Comparison of ENCODE assay signal across 12 cellular contexts in the genomic region with DNA sequence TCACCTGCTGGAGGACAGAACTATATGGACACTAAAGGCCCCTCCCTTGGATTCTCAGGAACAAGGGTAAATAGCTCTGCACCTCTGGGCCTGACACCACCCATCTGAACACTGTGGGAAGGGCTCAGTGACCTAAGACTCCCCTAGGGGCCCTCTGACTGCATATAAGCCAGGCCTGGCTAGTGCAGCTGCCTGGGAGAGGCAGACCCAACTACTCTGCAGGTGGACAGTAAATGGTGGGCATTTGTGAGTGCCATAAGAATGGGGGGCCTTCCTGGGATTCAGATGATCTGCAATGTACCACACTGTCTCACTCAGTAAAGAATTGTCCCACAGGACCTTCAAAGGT. TPM values are rescaled to one million over a fixed set of nuclear protein-coding genes. Genes with fewer than 3 reads are reported as not detected.
DNase-seq lines count a peak whose midpoint lies in the region; ATAC-seq, FAIRE-seq and TF ChIP-seq lines count a peak whose summit lies in the region.
"Had no signal": no experiment of that assay in that cellular context is flagged by ENCODE, and none has a peak within 500 bp of the region (broad histone marks: within the 10 kb centered on the region; RNA-seq: fewer than 3 reads in every experiment).

No MANE protein-coding gene starts in this region.

- no peak for FAIRE-seq in GM12891 (lab: Jason Lieb, UNC)
- FAIRE-seq: HTR-8/SVneo had no signal

- H3K9me3 Mint-ChIP-seq in activated T-cell treated with anti-CD3 and anti-CD28 coated beads, Interleukin-2, amount 50 U/mL, for 72 hours: no peaks in the 10 kb centered on the region

- H3K4me1 Mint-ChIP-seq in activated T-cell treated with anti-CD3 and anti-CD28 coated beads, Interleukin-2, amount 50 U/mL, for 72 hours (ENCODE audit: low read depth): peaks cover 95% of the 10 kb centered on the region

- TF ChIP-seq CTCF in lower leg skin (IDR thresholded peaks at IDR 0.05): no peak

- H3K4me3 ChIP-seq in lower leg skin (ENCODE audit: low read depth, poor library complexity, severe bottlenecking): no peak overlapping the region
- H3K4me3 ChIP-seq: Peyer's patch had no signal

- intact Hi-C loops in lower leg skin (cut with DNase I; ENCODE audit: low total_unique reads): no loop called here

- ATAC-seq in GM19395 (IDR thresholded peaks at IDR 0.05; ENCODE audit: unreplicated experiment) (peak; percentile 44), HG03060 (IDR thresholded peaks at IDR 0.05; ENCODE audit: low read depth, unreplicated experiment) (peak; percentile 21)
- ATAC-seq in activated T-cell treated with anti-CD3 and anti-CD28 coated beads, Interleukin-2, amount 50 U/mL, for 72 hours (replicated peaks in 1 of 2): peak; percentile 36 to 48

- DNase-seq in GM12891 (ENCODE audit: insufficient read length, low spot score) (no peak), hippocampal formation (lab: John Stamatoyannopoulos, UW) (no peak), NCI-H2227 treated with DMSO at 0.1 percent for 48 hours (lab: John Stamatoyannopoulos, UW) (no peak), NCI-H1092 treated with DMSO at 0.1 percent for 48 hours (lab: John Stamatoyannopoulos, UW) (no peak), lower leg skin (ENCODE audit: low spot score in 2 of 2) (no peak)
- no peak for DNase-seq in activated T-cell treated with anti-CD3 and anti-CD28 coated beads, Interleukin-2, amount 50 U/mL, for 72 hours
- DNase-seq: activated gamma-delta T cell treated with Interleukin-2 at 50 U/mL for 16 hours, EL, Peyer's patch had no signal

- H3K36me3 Mint-ChIP-seq in activated T-cell treated with anti-CD3 and anti-CD28 coated beads, Interleukin-2, amount 50 U/mL, for 72 hours (ENCODE audit: insufficient read depth in 2 of 2): peaks cover 0 to 14% of the 10 kb centered on the region in 2 donors

- H3K27ac Mint-ChIP-seq in activated T-cell treated with anti-CD3 and anti-CD28 coated beads, Interleukin-2, amount 50 U/mL, for 72 hours: peak overlapping the region; percentile 97

- TF ChIP-seq POLR2A in GM12891 (IDR thresholded peaks at IDR 0.05; ENCODE audit: low read depth, low read length) (peak; percentile 86; the same call in 1 of the 2 replicates), lower leg skin (IDR thresholded peaks at IDR 0.05) (no peak)

- peak overlapping the region; percentile 79 for H3K4me3 Mint-ChIP-seq in activated T-cell treated with anti-CD3 and anti-CD28 coated beads, Interleukin-2, amount 50 U/mL, for 72 hours

- no peaks in the 10 kb centered on the region for H3K27me3 Mint-ChIP-seq in activated T-cell treated with anti-CD3 and anti-CD28 coated beads, Interleukin-2, amount 50 U/mL, for 72 hours (ENCODE audit: low read depth)

TF ChIP-seq in GM12891, 5 proteins besides CTCF, POLR2A, EP300 and RAD21:
- peak; percentile 53; the same call in 1 of the 2 replicates for TF ChIP-seq POU2F2 (IDR thresholded peaks at IDR 0.05; ENCODE audit: low read depth, low read length)
- no peak for TF ChIP-seq SPI1 (IDR thresholded peaks at IDR 0.05; ENCODE audit: low read depth, low read length)
- no peak for TF ChIP-seq PAX5 (IDR thresholded peaks at IDR 0.05; ENCODE audit: insufficient read depth, low read length, severe bottlenecking)
- TF ChIP-seq TAF1 (IDR thresholded peaks at IDR 0.05; ENCODE audit: low read depth, low read length): no peak
- TF ChIP-seq POLR2AphosphoS5 (IDR thresholded peaks at IDR 0.05; ENCODE audit: low read depth, low read length): peak; percentile 62; the same call in 1 of the 2 replicates
TF ChIP-seq in GM12891: peak in this region for 2.

RNA-seq across cellular contexts. Expression of gene WIPF1, which starts 11.2 kb away (rescaled TPM):
- 91.7 TPM for polyA plus RNA-seq in GM12891 (2012; ENCODE audit: low read depth, missing spikeins)
- 100 to 1,000 TPM; 198 to 237 TPM for total RNA-seq in activated T-cell treated with anti-CD3 and anti-CD28 coated beads, Interleukin-2, amount 50 U/mL, for 72 hours
- total RNA-seq in lower leg skin: 10 to 100 TPM in 2 of 4 donors, 1 to 10 TPM in 2; 5.0 to 12.4 (median 9.1) TPM

Comparison
In these comparisons a context has a peak if more than half of its experiments do, and no peak if none do; other contexts are left out.
1. RNA of gene WIPF1, which starts 11.2 kb away (total RNA-seq): 198 to 237 TPM in activated T-cell treated with anti-CD3 and anti-CD28 coated beads, Interleukin-2, amount 50 U/mL, for 72 hours; 5.0 to 12.4 TPM in lower leg skin; every median in the first group is over 10 times any median in the second.
2. Peak in every context shown above with its lines, with median percentiles within 50 percentile points of each other: ATAC-seq.